Comparison of ENCODE assay signal across 1 cellular context in genomic region chr4:84691170-84691691, GRCh38.
A peak's percentile ranks its signal among the peaks of the same experiment; 100 is the strongest.
TF ChIP-seq lines count a peak whose summit lies in the region.

No MANE protein-coding gene starts in this region.

TF ChIP-seq in K562, 482 proteins besides CTCF, POLR2A, EP300 and RAD21 (continued from another document and continues in another):
- TF ChIP-seq PML (IDR thresholded peaks at IDR 0.05; ENCODE audit: low read length) (no peak), ZKSCAN8 (CRISPR knock-in tag; IDR thresholded peaks at IDR 0.05) (no peak), SMAD1 (IDR thresholded peaks at IDR 0.05; ENCODE audit: low read depth, low read length, partially characterized antibody) (no peak), USF2 (CRISPR knock-in tag; IDR thresholded peaks at IDR 0.05) (no peak), NR2C2 (CRISPR knock-in tag; IDR thresholded peaks at IDR 0.05) (no peak), NR2C2 (tag; IDR thresholded peaks at IDR 0.05) (no peak), MTA2 (IDR thresholded peaks at IDR 0.05; ENCODE audit: low read depth) (no peak), ID3 (CRISPR knock-in tag; IDR thresholded peaks at IDR 0.05) (no peak), ID3 (tag; IDR thresholded peaks at IDR 0.05) (no peak), CBX8 (IDR thresholded peaks at IDR 0.05; ENCODE audit: borderline replicate concordance, extremely low read depth, low read depth, low read length, poor library complexity, severe bottlenecking) (no peak), SRSF7 (optimal IDR thresholded peaks at IDR 0.05; ENCODE audit: low read depth, low read length) (no peak), SP1 (CRISPR knock-in tag; IDR thresholded peaks at IDR 0.05) (no peak), TCFL5 (CRISPR knock-in tag; conservative IDR thresholded peaks at IDR 0.05) (no peak), NCOR1 (IDR thresholded peaks at IDR 0.05) (no peak), LARP7 (IDR thresholded peaks at IDR 0.05) (no peak), MAFK (IDR thresholded peaks at IDR 0.05; ENCODE audit: low read length) (0 out of 2 replicates have a peak, but pooled peaks have one; percentile 26), GTF2F1 (IDR thresholded peaks at IDR 0.05; ENCODE audit: low read depth, low read length) (no peak), ZBTB2 (IDR thresholded peaks at IDR 0.05) (no peak), IRF9 (tag; IDR thresholded peaks at IDR 0.05) (no peak), FOSL1 (tag; conservative IDR thresholded peaks at IDR 0.05) (peak; percentile 95), HINFP (tag; conservative IDR thresholded peaks at IDR 0.05; ENCODE audit: low read depth) (no peak), DPF2 (IDR thresholded peaks at IDR 0.05) (0 out of 2 replicates have a peak, but pooled peaks have one; percentile 18), SMC3 (conservative IDR thresholded peaks at IDR 0.05; ENCODE audit: insufficient read depth, low read depth, low read length) (no peak), NELFE (IDR thresholded peaks at IDR 0.05; ENCODE audit: insufficient read depth, insufficient read length) (no peak), TAF7 (tag; IDR thresholded peaks at IDR 0.05) (no peak), STAG1 (CRISPR knock-in tag; IDR thresholded peaks at IDR 0.05; ENCODE audit: borderline replicate concordance) (no peak), SMARCA4 (IDR thresholded peaks at IDR 0.05) (peak; percentile 41; the same call in 1 of the 2 replicates), MTA3 (IDR thresholded peaks at IDR 0.05; ENCODE audit: borderline replicate concordance) (no peak)
- TF ChIP-seq, protein P1, sequence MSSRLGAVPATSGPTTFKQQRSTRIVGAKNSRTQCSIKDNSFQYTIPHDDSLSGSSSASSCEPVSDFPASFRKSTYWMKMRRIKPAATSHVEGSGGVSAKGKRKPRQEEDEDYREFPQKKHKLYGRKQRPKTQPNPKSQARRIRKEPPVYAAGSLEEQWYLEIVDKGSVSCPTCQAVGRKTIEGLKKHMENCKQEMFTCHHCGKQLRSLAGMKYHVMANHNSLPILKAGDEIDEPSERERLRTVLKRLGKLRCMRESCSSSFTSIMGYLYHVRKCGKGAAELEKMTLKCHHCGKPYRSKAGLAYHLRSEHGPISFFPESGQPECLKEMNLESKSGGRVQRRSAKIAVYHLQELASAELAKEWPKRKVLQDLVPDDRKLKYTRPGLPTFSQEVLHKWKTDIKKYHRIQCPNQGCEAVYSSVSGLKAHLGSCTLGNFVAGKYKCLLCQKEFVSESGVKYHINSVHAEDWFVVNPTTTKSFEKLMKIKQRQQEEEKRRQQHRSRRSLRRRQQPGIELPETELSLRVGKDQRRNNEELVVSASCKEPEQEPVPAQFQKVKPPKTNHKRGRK (tag; IDR thresholded peaks at IDR 0.05) = no peak
- TF ChIP-seq, protein P2, sequence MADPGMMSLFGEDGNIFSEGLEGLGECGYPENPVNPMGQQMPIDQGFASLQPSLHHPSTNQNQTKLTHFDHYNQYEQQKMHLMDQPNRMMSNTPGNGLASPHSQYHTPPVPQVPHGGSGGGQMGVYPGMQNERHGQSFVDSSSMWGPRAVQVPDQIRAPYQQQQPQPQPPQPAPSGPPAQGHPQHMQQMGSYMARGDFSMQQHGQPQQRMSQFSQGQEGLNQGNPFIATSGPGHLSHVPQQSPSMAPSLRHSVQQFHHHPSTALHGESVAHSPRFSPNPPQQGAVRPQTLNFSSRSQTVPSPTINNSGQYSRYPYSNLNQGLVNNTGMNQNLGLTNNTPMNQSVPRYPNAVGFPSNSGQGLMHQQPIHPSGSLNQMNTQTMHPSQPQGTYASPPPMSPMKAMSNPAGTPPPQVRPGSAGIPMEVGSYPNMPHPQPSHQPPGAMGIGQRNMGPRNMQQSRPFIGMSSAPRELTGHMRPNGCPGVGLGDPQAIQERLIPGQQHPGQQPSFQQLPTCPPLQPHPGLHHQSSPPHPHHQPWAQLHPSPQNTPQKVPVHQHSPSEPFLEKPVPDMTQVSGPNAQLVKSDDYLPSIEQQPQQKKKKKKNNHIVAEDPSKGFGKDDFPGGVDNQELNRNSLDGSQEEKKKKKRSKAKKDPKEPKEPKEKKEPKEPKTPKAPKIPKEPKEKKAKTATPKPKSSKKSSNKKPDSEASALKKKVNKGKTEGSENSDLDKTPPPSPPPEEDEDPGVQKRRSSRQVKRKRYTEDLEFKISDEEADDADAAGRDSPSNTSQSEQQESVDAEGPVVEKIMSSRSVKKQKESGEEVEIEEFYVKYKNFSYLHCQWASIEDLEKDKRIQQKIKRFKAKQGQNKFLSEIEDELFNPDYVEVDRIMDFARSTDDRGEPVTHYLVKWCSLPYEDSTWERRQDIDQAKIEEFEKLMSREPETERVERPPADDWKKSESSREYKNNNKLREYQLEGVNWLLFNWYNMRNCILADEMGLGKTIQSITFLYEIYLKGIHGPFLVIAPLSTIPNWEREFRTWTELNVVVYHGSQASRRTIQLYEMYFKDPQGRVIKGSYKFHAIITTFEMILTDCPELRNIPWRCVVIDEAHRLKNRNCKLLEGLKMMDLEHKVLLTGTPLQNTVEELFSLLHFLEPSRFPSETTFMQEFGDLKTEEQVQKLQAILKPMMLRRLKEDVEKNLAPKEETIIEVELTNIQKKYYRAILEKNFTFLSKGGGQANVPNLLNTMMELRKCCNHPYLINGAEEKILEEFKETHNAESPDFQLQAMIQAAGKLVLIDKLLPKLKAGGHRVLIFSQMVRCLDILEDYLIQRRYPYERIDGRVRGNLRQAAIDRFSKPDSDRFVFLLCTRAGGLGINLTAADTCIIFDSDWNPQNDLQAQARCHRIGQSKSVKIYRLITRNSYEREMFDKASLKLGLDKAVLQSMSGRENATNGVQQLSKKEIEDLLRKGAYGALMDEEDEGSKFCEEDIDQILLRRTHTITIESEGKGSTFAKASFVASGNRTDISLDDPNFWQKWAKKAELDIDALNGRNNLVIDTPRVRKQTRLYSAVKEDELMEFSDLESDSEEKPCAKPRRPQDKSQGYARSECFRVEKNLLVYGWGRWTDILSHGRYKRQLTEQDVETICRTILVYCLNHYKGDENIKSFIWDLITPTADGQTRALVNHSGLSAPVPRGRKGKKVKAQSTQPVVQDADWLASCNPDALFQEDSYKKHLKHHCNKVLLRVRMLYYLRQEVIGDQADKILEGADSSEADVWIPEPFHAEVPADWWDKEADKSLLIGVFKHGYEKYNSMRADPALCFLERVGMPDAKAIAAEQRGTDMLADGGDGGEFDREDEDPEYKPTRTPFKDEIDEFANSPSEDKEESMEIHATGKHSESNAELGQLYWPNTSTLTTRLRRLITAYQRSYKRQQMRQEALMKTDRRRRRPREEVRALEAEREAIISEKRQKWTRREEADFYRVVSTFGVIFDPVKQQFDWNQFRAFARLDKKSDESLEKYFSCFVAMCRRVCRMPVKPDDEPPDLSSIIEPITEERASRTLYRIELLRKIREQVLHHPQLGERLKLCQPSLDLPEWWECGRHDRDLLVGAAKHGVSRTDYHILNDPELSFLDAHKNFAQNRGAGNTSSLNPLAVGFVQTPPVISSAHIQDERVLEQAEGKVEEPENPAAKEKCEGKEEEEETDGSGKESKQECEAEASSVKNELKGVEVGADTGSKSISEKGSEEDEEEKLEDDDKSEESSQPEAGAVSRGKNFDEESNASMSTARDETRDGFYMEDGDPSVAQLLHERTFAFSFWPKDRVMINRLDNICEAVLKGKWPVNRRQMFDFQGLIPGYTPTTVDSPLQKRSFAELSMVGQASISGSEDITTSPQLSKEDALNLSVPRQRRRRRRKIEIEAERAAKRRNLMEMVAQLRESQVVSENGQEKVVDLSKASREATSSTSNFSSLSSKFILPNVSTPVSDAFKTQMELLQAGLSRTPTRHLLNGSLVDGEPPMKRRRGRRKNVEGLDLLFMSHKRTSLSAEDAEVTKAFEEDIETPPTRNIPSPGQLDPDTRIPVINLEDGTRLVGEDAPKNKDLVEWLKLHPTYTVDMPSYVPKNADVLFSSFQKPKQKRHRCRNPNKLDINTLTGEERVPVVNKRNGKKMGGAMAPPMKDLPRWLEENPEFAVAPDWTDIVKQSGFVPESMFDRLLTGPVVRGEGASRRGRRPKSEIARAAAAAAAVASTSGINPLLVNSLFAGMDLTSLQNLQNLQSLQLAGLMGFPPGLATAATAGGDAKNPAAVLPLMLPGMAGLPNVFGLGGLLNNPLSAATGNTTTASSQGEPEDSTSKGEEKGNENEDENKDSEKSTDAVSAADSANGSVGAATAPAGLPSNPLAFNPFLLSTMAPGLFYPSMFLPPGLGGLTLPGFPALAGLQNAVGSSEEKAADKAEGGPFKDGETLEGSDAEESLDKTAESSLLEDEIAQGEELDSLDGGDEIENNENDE (IDR thresholded peaks at IDR 0.05; ENCODE audit: low read depth, low read length) = no peak
- TF ChIP-seq, protein P3, sequence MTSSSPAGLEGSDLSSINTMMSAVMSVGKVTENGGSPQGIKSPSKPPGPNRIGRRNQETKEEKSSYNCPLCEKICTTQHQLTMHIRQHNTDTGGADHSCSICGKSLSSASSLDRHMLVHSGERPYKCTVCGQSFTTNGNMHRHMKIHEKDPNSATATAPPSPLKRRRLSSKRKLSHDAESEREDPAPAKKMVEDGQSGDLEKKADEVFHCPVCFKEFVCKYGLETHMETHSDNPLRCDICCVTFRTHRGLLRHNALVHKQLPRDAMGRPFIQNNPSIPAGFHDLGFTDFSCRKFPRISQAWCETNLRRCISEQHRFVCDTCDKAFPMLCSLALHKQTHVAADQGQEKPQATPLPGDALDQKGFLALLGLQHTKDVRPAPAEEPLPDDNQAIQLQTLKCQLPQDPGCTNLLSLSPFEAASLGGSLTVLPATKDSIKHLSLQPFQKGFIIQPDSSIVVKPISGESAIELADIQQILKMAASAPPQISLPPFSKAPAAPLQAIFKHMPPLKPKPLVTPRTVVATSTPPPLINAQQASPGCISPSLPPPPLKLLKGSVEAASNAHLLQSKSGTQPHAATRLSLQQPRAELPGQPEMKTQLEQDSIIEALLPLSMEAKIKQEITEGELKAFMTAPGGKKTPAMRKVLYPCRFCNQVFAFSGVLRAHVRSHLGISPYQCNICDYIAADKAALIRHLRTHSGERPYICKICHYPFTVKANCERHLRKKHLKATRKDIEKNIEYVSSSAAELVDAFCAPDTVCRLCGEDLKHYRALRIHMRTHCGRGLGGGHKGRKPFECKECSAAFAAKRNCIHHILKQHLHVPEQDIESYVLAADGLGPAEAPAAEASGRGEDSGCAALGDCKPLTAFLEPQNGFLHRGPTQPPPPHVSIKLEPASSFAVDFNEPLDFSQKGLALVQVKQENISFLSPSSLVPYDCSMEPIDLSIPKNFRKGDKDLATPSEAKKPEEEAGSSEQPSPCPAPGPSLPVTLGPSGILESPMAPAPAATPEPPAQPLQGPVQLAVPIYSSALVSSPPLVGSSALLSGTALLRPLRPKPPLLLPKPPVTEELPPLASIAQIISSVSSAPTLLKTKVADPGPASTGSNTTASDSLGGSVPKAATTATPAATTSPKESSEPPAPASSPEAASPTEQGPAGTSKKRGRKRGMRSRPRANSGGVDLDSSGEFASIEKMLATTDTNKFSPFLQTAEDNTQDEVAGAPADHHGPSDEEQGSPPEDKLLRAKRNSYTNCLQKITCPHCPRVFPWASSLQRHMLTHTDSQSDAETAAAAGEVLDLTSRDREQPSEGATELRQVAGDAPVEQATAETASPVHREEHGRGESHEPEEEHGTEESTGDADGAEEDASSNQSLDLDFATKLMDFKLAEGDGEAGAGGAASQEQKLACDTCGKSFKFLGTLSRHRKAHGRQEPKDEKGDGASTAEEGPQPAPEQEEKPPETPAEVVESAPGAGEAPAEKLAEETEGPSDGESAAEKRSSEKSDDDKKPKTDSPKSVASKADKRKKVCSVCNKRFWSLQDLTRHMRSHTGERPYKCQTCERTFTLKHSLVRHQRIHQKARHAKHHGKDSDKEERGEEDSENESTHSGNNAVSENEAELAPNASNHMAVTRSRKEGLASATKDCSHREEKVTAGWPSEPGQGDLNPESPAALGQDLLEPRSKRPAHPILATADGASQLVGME (CRISPR knock-in tag; IDR thresholded peaks at IDR 0.05) = no peak
